In the genomic region with DNA sequence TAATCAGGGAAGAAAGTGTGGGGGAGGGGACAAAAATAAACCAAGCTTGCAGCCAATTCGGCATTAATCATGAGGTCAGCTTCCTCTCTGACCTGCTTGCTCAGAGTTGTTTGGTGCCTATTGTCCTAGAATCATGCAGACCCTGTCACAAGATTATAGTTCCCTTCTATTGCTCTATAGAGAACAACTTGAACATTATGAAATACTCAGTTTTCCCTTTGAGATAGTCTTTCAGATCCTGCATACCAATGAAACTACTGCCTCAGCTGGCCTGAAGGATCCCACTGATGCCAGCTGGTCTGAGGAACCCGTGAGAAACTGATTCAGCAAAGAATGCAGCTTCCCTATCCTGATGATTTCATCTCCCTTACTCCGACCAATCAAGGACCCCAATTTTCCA, we compare ENCODE assay signal across 8 cellular contexts. TPM values are rescaled to one million over a fixed set of nuclear protein-coding genes. Genes with fewer than 3 reads are reported as not detected.
DNase-seq lines count a peak whose midpoint lies in the region; ATAC-seq and TF ChIP-seq lines count a peak whose summit lies in the region.

No MANE protein-coding gene starts in this region.

- no peaks in the 10 kb centered on the region for H3K79me2 ChIP-seq in PC-9 (ENCODE audit: low read depth)

- no peaks in the 10 kb centered on the region for H3K36me3 Mint-ChIP-seq in activated T-cell treated with anti-CD3 and anti-CD28 coated beads, Interleukin-2, amount 50 U/mL, for 72 hours (ENCODE audit: insufficient read depth in 2 of 2)
- H3K36me3 Mint-ChIP-seq in MCF 10A (ENCODE audit: insufficient read depth, unreplicated experiment) = peaks cover 7% of the 10 kb centered on the region

- H3F3A ChIP-seq in PC-9 (ENCODE audit: insufficient read depth, low read depth) = no peaks in the 10 kb centered on the region

- peak overlapping the region; percentile 91 to 97 for H3K4me3 Mint-ChIP-seq in activated T-cell treated with anti-CD3 and anti-CD28 coated beads, Interleukin-2, amount 50 U/mL, for 72 hours
- H3K4me3 Mint-ChIP-seq in MCF 10A (ENCODE audit: unreplicated experiment) = peak overlapping the region; percentile 90

- H3K27ac ChIP-seq in lower lobe of right lung (peak overlapping the region; percentile 42), thoracic aorta (no peak overlapping the region), PC-9 (no peak overlapping the region)

- H3K9me3 ChIP-seq in lower lobe of right lung (no peaks in the 10 kb centered on the region), thoracic aorta (no peaks in the 10 kb centered on the region), PC-9 (ENCODE audit: insufficient read depth, low read depth) (no peaks in the 10 kb centered on the region)

- H3K9me2 ChIP-seq in PC-9 (ENCODE audit: insufficient read depth) = no peaks in the 10 kb centered on the region

- intact Hi-C loops in MCF 10A (cut with micrococcal nuclease) (no loop called here), lower lobe of right lung (cut with DNase I) (no loop called here), PC-9 (cut with micrococcal nuclease; ENCODE audit: unreplicated experiment) (no loop called here)

- CTCF ChIA-PET in MCF 10A (lab: Yijun Ruan, JAX) (interaction anchor here (0.6 to 1.5 kb wide), 4 partner anchors 9 to 466 kb away, joined by 3 to 4 read pairs (median 3); no protein-coding TSS in a partner anchor), PC-9 (lab: Charles Lee) (no interaction called here)

- BruUV-seq in MCF 10A (replicated peaks; lab: Mats Ljungman, UMichigan) (no TSS peak), PC-9 (replicated peaks; lab: Mats Ljungman, UMichigan) (no TSS peak)

- H3K4me2 ChIP-seq in PC-9 = no peak overlapping the region

- POLR2A ChIA-PET in MCF 10A (lab: Yijun Ruan, JAX) = interaction anchor here (0.7 to 4.5 kb wide), 3 partner anchors 11 to 53 kb away, joined by 3 to 18 read pairs (median 15); no protein-coding TSS in a partner anchor
- POLR2A ChIA-PET in PC-9 (lab: Charles Lee; ENCODE audit: unreplicated experiment) = no interaction called here

- no peak for DNase-seq in activated T-cell treated with anti-CD3 and anti-CD28 coated beads, Interleukin-2, amount 50 U/mL, for 72 hours
- DNase-seq in activated T-cell treated with anti-CD3 and anti-CD28 coated beads for 4 hours (no peak), MCF 10A (ENCODE audit: unreplicated experiment) (no peak), lower lobe of right lung (peak; percentile 50), thoracic aorta (ENCODE audit: low spot score) (no peak), PC-9 (no peak)

- H3K36me3 ChIP-seq in lower lobe of right lung = peaks cover 13% of the 10 kb centered on the region
- no peaks in the 10 kb centered on the region for H3K36me3 ChIP-seq in thoracic aorta
- no peaks in the 10 kb centered on the region for H3K36me3 ChIP-seq in PC-9 (ENCODE audit: low read depth)

- H3K4me3 ChIP-seq in lower lobe of right lung = no peak overlapping the region
- peak overlapping the region; percentile 89 for H3K4me3 ChIP-seq in thoracic aorta
- H3K4me3 ChIP-seq in PC-9 = no peak overlapping the region

- H3K27me3 ChIP-seq in lower lobe of right lung (ENCODE audit: low read depth) (no peaks in the 10 kb centered on the region), thoracic aorta (replicated peaks; ENCODE audit: insufficient read depth) (no peaks in the 10 kb centered on the region), PC-9 (ENCODE audit: insufficient read depth, low read depth) (no peaks in the 10 kb centered on the region)

- H3K4me1 Mint-ChIP-seq in activated T-cell treated with anti-CD3 and anti-CD28 coated beads, Interleukin-2, amount 50 U/mL, for 72 hours (ENCODE audit: low read depth) = peaks cover 17% of the 10 kb centered on the region
- H3K4me1 Mint-ChIP-seq in MCF 10A (ENCODE audit: insufficient read depth, unreplicated experiment) = peaks cover 12% of the 10 kb centered on the region

- H3K4me1 ChIP-seq in lower lobe of right lung (peaks cover 8% of the 10 kb centered on the region), thoracic aorta (ENCODE audit: control insufficient read depth in 1 of 2, low read depth in 2 of 2) (peaks cover 8 to 9% of the 10 kb centered on the region in 2 donors), PC-9 (replicated peaks; ENCODE audit: insufficient read depth) (no peaks in the 10 kb centered on the region)

- no peaks in the 10 kb centered on the region for H3K27me3 Mint-ChIP-seq in activated T-cell treated with anti-CD3 and anti-CD28 coated beads, Interleukin-2, amount 50 U/mL, for 72 hours (ENCODE audit: low read depth)
- no peaks in the 10 kb centered on the region for H3K27me3 Mint-ChIP-seq in MCF 10A (ENCODE audit: insufficient read depth, unreplicated experiment)

- H3K27ac Mint-ChIP-seq in activated T-cell treated with anti-CD3 and anti-CD28 coated beads, Interleukin-2, amount 50 U/mL, for 72 hours = no peak overlapping the region
- peak overlapping the region; percentile 71 for H3K27ac Mint-ChIP-seq in MCF 10A (ENCODE audit: low read depth, unreplicated experiment)

- no peak for ATAC-seq in activated T-cell treated with anti-CD3 and anti-CD28 coated beads, Interleukin-2, amount 50 U/mL, for 72 hours (replicated peaks in 1 of 2)
- ATAC-seq in lower lobe of right lung = peak; percentile 32 to 69
- ATAC-seq in thoracic aorta (ENCODE audit: insufficient number of reproducible peaks, low FRiP score, low read depth) = peak; percentile 49
- no peak for ATAC-seq in GM18907 (IDR thresholded peaks at IDR 0.05; ENCODE audit: unreplicated experiment)
- ATAC-seq in HG03354 (IDR thresholded peaks at IDR 0.05; ENCODE audit: poor library complexity, severe bottlenecking, unreplicated experiment) = no peak

- no peak overlapping the region for H2AFZ ChIP-seq in PC-9

- no peaks in the 10 kb centered on the region for H4K20me1 ChIP-seq in PC-9 (ENCODE audit: insufficient read depth)

- H3K9me3 Mint-ChIP-seq in activated T-cell treated with anti-CD3 and anti-CD28 coated beads, Interleukin-2, amount 50 U/mL, for 72 hours = no peaks in the 10 kb centered on the region
- no peaks in the 10 kb centered on the region for H3K9me3 Mint-ChIP-seq in MCF 10A (ENCODE audit: unreplicated experiment)

- TF ChIP-seq CTCF in MCF 10A (IDR thresholded peaks at IDR 0.05; ENCODE audit: unreplicated experiment) (no peak), lower lobe of right lung (IDR thresholded peaks at IDR 0.05) (no peak), thoracic aorta (IDR thresholded peaks at IDR 0.05) (no peak), PC-9 (conservative IDR thresholded peaks at IDR 0.05) (no peak)

RNA-seq across cellular contexts. Expression of a gene that starts 1.0 kb away (rescaled TPM):
- 1 to 10 TPM; 2.2 to 3.5 TPM for total RNA-seq in activated T-cell treated with anti-CD3 and anti-CD28 coated beads, Interleukin-2, amount 50 U/mL, for 72 hours
- total RNA-seq in MCF 10A (2022) = 9.0 and 12.7 TPM in 2 replicates
- 7.0 TPM for total RNA-seq in lower lobe of right lung
- 10 to 100 TPM; 13.6 to 21.1 TPM for total RNA-seq in thoracic aorta
- total RNA-seq in PC-9 (2021) = 0.31 and 0.38 TPM in 2 replicates

RNA-seq across cellular contexts. Expression of a gene that starts 31.2 kb away (rescaled TPM):
- total RNA-seq in activated T-cell treated with anti-CD3 and anti-CD28 coated beads, Interleukin-2, amount 50 U/mL, for 72 hours = under 1 TPM; 0.09 to 0.34 TPM
- total RNA-seq in MCF 10A (2022) = 0.34 and 0.35 TPM in 2 replicates
- total RNA-seq in lower lobe of right lung = 0.68 TPM
- total RNA-seq in thoracic aorta = 1 to 10 TPM in 1 of 2 donors, under 1 TPM in 1; 0.28 to 1.2 TPM
- total RNA-seq in PC-9 (2021) = not detected in 2 replicates

Comparison
In these comparisons a context has a peak if more than half of its experiments do, and no peak if none do; other contexts are left out.
1. ATAC-seq: peak in lower lobe of right lung (2 of 2) and thoracic aorta (single experiment); none in activated T-cell treated with anti-CD3 and anti-CD28 coated beads, Interleukin-2, amount 50 U/mL, for 72 hours (0 of 2), GM18907 (single experiment) and HG03354 (single experiment).